8 cellular contexts compared by ENCODE assay signal in the genomic region with DNA sequence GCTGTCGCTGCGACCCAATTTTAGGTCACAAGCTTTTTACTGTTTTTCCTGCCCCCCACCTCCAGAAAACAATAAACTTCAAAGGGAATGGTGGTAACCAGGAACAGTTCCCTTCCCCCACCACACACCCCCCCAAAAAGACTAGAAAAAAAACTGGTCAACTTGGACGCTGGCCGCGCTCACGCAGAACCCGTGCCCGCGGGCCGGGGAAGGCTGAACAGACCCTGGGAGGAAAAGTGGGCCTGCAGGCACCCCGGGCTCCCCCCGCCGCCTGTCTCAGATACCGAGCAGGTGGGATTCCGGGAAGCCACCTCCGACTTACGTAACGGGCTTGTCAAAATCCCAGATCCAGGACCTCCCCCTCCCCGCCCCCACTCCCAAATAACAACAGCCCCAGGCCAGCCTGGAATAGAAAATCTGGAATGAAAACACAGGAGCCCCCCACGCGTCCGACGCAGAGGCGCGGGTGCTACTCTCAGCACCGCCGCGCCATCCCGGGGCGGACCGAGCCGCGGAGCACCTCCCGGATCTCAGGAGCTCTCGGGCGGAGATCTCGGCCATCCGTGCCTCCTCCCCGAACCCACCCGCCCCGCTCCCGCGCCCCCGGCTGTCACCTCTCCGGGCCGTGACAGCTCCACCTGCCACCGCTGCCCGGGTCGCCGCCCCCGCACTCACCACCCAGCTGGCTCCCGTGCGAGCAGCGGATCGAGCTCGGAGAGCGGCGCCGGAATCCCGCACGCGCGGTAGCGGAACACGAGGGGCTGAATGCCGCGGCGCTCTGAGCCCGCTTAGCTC. TPM values are rescaled to one million over a fixed set of nuclear protein-coding genes. Genes with fewer than 3 reads are reported as not detected.
DNase-seq lines count a peak whose midpoint lies in the region; ATAC-seq and TF ChIP-seq lines count a peak whose summit lies in the region.

No MANE protein-coding gene starts in this region.

- peak in 1 of 2 donors; percentile 59 for TF ChIP-seq POLR2A in adrenal gland (IDR thresholded peaks at IDR 0.05)

- no peaks in the 10 kb centered on the region for H3K36me3 Mint-ChIP-seq in progenitor cell of endocrine pancreas (ENCODE audit: insufficient read depth)

- no peak for DNase-seq in GM12864 (ENCODE audit: low read depth)
- peak; percentile 84 to 90 for DNase-seq in SHP77 (lab: John Stamatoyannopoulos, UW)
- DNase-seq in adrenal gland: peak; percentile 72 to 90 (median 83)
- peak; percentile 76 for DNase-seq in left ventricle myocardium superior
- peak; percentile 48 for DNase-seq in progenitor cell of endocrine pancreas (ENCODE audit: low spot score, unreplicated experiment)
- no peak for DNase-seq in DMS79 treated with DMSO at 0.1 percent for 48 hours (lab: John Stamatoyannopoulos, UW)

- peaks cover 13 to 46% of the 10 kb centered on the region in 2 donors for H3K4me1 ChIP-seq in adrenal gland (replicated peaks in 1 of 2)

- no peaks in the 10 kb centered on the region for H3K27me3 ChIP-seq in adrenal gland

- intact Hi-C loops in adrenal gland (cut with DNase I): no loop called here
- intact Hi-C loops in left ventricle myocardium superior (cut with micrococcal nuclease): no loop called here

- peak; percentile 2 for ATAC-seq in HG03342 (IDR thresholded peaks at IDR 0.05; ENCODE audit: unreplicated experiment)
- ATAC-seq in left ventricle myocardium superior: peak; percentile 63
- no peak for ATAC-seq in GM21367 (IDR thresholded peaks at IDR 0.05; ENCODE audit: unreplicated experiment)

- H3K4me3 Mint-ChIP-seq in progenitor cell of endocrine pancreas (ENCODE audit: low read depth): peak overlapping the region; percentile 85

- peak overlapping the region; percentile 96 for H3K27ac Mint-ChIP-seq in progenitor cell of endocrine pancreas

- 0 to 1% (median 0%) methylated on average over 19 to 69 of the region's 69 CpGs for WGBS in adrenal gland, 4 donors

- no peaks in the 10 kb centered on the region for H3K36me3 ChIP-seq in adrenal gland (replicated peaks in 1 of 2)

- no peaks in the 10 kb centered on the region for H3K9me3 Mint-ChIP-seq in progenitor cell of endocrine pancreas (ENCODE audit: low read depth)

- H3K4me3 ChIP-seq in GM12864 (ENCODE audit: low read depth, low read length): peak overlapping the region; percentile 78
- H3K4me3 ChIP-seq in adrenal gland: peak overlapping the region; percentile 52 to 90 (median 90)

- no peaks in the 10 kb centered on the region for H3K27me3 Mint-ChIP-seq in progenitor cell of endocrine pancreas

- H3K4me1 Mint-ChIP-seq in progenitor cell of endocrine pancreas (ENCODE audit: low read depth): peaks cover 29% of the 10 kb centered on the region

- H3K9me3 ChIP-seq in adrenal gland (replicated peaks in 1 of 3): no peaks in the 10 kb centered on the region

- no peak for TF ChIP-seq CTCF in GM12864 (IDR thresholded peaks at IDR 0.05; ENCODE audit: low read depth, low read length, missing control alignments)
- TF ChIP-seq CTCF in adrenal gland (IDR thresholded peaks at IDR 0.05): peak in 1 of 6 experiments; percentile 4
- TF ChIP-seq CTCF in progenitor cell of endocrine pancreas (IDR thresholded peaks at IDR 0.05; ENCODE audit: unreplicated experiment): no peak

- H3K27ac ChIP-seq in adrenal gland: peak overlapping the region; percentile 70 to 99 (median 98)

RNA-seq across cellular contexts. Expression of gene DENND4A, which starts 0.6 kb away (rescaled TPM):
- total RNA-seq in adrenal gland: 10 to 100 TPM; 27.8 to 51.8 (median 44.9) TPM
- 10 to 100 TPM; 12.9 to 25.9 (median 13.4) TPM for polyA plus RNA-seq in adrenal gland
- 14.0 TPM for total RNA-seq in left ventricle myocardium superior
- total RNA-seq in progenitor cell of endocrine pancreas: 17.5 and 17.9 TPM in 2 replicates

Comparison
In these comparisons a context has a peak if more than half of its experiments do, and no peak if none do; other contexts are left out.
1. DNase-seq: peak in SHP77 (2 of 2), adrenal gland (7 of 7), left ventricle myocardium superior (single experiment) and progenitor cell of endocrine pancreas (single experiment); none in GM12864 (single experiment) and DMS79 treated with DMSO at 0.1 percent for 48 hours (single experiment).